Comparison of ENCODE assay signal across 21 cellular contexts in genomic region chr17:28528329-28529011, GRCh38. TPM values are rescaled to one million over a fixed set of nuclear protein-coding genes. Genes with fewer than 3 reads are reported as not detected.
DNase-seq lines count a peak whose midpoint lies in the region; ATAC-seq and TF ChIP-seq lines count a peak whose summit lies in the region.
"Had no signal": no experiment of that assay in that cellular context is flagged by ENCODE, and none has a peak within 500 bp of the region (broad histone marks: within the 10 kb centered on the region; RNA-seq: fewer than 3 reads in every experiment).

No MANE protein-coding gene starts in this region.

- no peaks in the 10 kb centered on the region for H3K36me3 Mint-ChIP-seq in stimulated activated effector memory CD8-positive, alpha-beta T cell treated with anti-CD3 and anti-CD28 coated beads, Interleukin-12 subunit alpha, Interleukin-12 subunit beta, amount 100 ng/mL, for 72 hours
- no peaks in the 10 kb centered on the region for H3K36me3 Mint-ChIP-seq in mesothelial cell of epicardium
- H3K36me3 Mint-ChIP-seq: CD4-positive, CD25-positive, alpha-beta regulatory T cell; natural killer cell treated with Interleukin-12 subunit alpha and Interleukin-12 subunit beta and Interleukin-15 and Interleukin-18, amount 100 ng/mL, for 72 hours had no signal

- DNase-seq in NCI-H524 (lab: John Stamatoyannopoulos, UW) (peak; percentile 39 to 46), NCI-H524 treated with DMSO at 0.1 percent for 48 hours (lab: John Stamatoyannopoulos, UW) (no peak), SK-N-DZ (ENCODE audit: low spot score) (peak; percentile 41), hepatic stellate cell (ENCODE audit: low spot score) (peak; percentile 45), NK-92 (lab: John Stamatoyannopoulos, UW; ENCODE audit: unreplicated experiment) (no peak), mesothelial cell of epicardium (ENCODE audit: low spot score in 2 of 2, unreplicated experiment in 2 of 2) (no peak), NCI-H1048 (lab: John Stamatoyannopoulos, UW) (no peak)
- no peak for DNase-seq in stimulated activated effector memory CD8-positive, alpha-beta T cell treated with anti-CD3 and anti-CD28 coated beads, Interleukin-12 subunit alpha, Interleukin-12 subunit beta, amount 100 ng/mL, for 72 hours (ENCODE audit: low spot score in 2 of 2)
- DNase-seq: activated CD4-positive, alpha-beta T cell treated with anti-CD3 and anti-CD28 coated beads, Interleukin-2, amount 10 ng/mL, durations not matched to agents 24 days and 14 days; activated naive CD4-positive, alpha-beta T cell treated with anti-CD3 and anti-CD28 coated beads for 36 hours; CD4-positive, CD25-positive, alpha-beta regulatory T cell; DMS53; Kasumi-1; NCI-H1694 treated with DMSO at 0.1 percent for 48 hours; stimulated activated CD4-positive, alpha-beta T cell treated with anti-CD3 and anti-CD28 coated beads, Interleukin-12 subunit alpha, Interleukin-12 subunit beta, amount 100 ng/mL, for 4 hours had no signal

- ATAC-seq in stimulated activated effector memory CD8-positive, alpha-beta T cell treated with anti-CD3 and anti-CD28 coated beads, Interleukin-12 subunit alpha, Interleukin-12 subunit beta, amount 100 ng/mL, for 72 hours: no peak

- H3K9me3 Mint-ChIP-seq in stimulated activated effector memory CD8-positive, alpha-beta T cell treated with anti-CD3 and anti-CD28 coated beads, Interleukin-12 subunit alpha, Interleukin-12 subunit beta, amount 100 ng/mL, for 72 hours: no peaks in the 10 kb centered on the region
- H3K9me3 Mint-ChIP-seq in mesothelial cell of epicardium: no peaks in the 10 kb centered on the region
- H3K9me3 Mint-ChIP-seq: activated CD4-positive, alpha-beta T cell treated with anti-CD3 and anti-CD28 coated beads, Interleukin-2, amount 10 ng/mL, durations not matched to agents 24 days and 14 days; activated naive CD4-positive, alpha-beta T cell treated with anti-CD3 and anti-CD28 coated beads for 36 hours; CD4-positive, CD25-positive, alpha-beta regulatory T cell; natural killer cell treated with Interleukin-12 subunit alpha and Interleukin-12 subunit beta and Interleukin-15 and Interleukin-18, amount 100 ng/mL, for 72 hours; stimulated activated naive CD8-positive, alpha-beta T cell treated with anti-CD3 and anti-CD28 coated beads, Interleukin-15, Interleukin-2, amounts not matched to agents 100 ng/mL and 50 ng/mL, for 24 hours had no signal

- peak overlapping the region; percentile 32 for H3K27ac Mint-ChIP-seq in stimulated activated effector memory CD8-positive, alpha-beta T cell treated with anti-CD3 and anti-CD28 coated beads, Interleukin-12 subunit alpha, Interleukin-12 subunit beta, amount 100 ng/mL, for 72 hours
- no peak overlapping the region for H3K27ac Mint-ChIP-seq in mesothelial cell of epicardium
- H3K27ac Mint-ChIP-seq: activated CD4-positive, alpha-beta T cell treated with anti-CD3 and anti-CD28 coated beads, Interleukin-2, amount 10 ng/mL, durations not matched to agents 24 days and 14 days; activated naive CD4-positive, alpha-beta T cell treated with anti-CD3 and anti-CD28 coated beads for 36 hours; natural killer cell treated with Interleukin-12 subunit alpha and Interleukin-12 subunit beta and Interleukin-15 and Interleukin-18, amount 100 ng/mL, for 72 hours; progenitor cell of endocrine pancreas; stimulated activated naive CD8-positive, alpha-beta T cell treated with anti-CD3 and anti-CD28 coated beads, Interleukin-15, Interleukin-2, amounts not matched to agents 100 ng/mL and 50 ng/mL, for 24 hours had no signal

- peaks cover 2% of the 10 kb centered on the region for H3K4me1 Mint-ChIP-seq in stimulated activated effector memory CD8-positive, alpha-beta T cell treated with anti-CD3 and anti-CD28 coated beads, Interleukin-12 subunit alpha, Interleukin-12 subunit beta, amount 100 ng/mL, for 72 hours
- H3K4me1 Mint-ChIP-seq in mesothelial cell of epicardium: peaks cover 20% of the 10 kb centered on the region
- H3K4me1 Mint-ChIP-seq: activated CD4-positive, alpha-beta T cell treated with anti-CD3 and anti-CD28 coated beads, Interleukin-2, amount 10 ng/mL, durations not matched to agents 24 days and 14 days had no signal

- TF ChIP-seq CTCF in mesothelial cell of epicardium (IDR thresholded peaks at IDR 0.05; ENCODE audit: unreplicated experiment): no peak

- H3K4me3 Mint-ChIP-seq in stimulated activated effector memory CD8-positive, alpha-beta T cell treated with anti-CD3 and anti-CD28 coated beads, Interleukin-12 subunit alpha, Interleukin-12 subunit beta, amount 100 ng/mL, for 72 hours: no peak overlapping the region
- H3K4me3 Mint-ChIP-seq in mesothelial cell of epicardium: no peak overlapping the region
- H3K4me3 Mint-ChIP-seq: activated CD4-positive, alpha-beta T cell treated with anti-CD3 and anti-CD28 coated beads, Interleukin-2, amount 10 ng/mL, durations not matched to agents 24 days and 14 days; activated naive CD4-positive, alpha-beta T cell treated with anti-CD3 and anti-CD28 coated beads for 36 hours; CD4-positive, CD25-positive, alpha-beta regulatory T cell; natural killer cell treated with Interleukin-12 subunit alpha and Interleukin-12 subunit beta and Interleukin-15 and Interleukin-18, amount 100 ng/mL, for 72 hours; stimulated activated naive CD8-positive, alpha-beta T cell treated with anti-CD3 and anti-CD28 coated beads, Interleukin-15, Interleukin-2, amounts not matched to agents 100 ng/mL and 50 ng/mL, for 24 hours had no signal

- no peaks in the 10 kb centered on the region for H3K27me3 Mint-ChIP-seq in mesothelial cell of epicardium (ENCODE audit: low read depth)
- H3K27me3 Mint-ChIP-seq: natural killer cell treated with Interleukin-12 subunit alpha and Interleukin-12 subunit beta and Interleukin-15 and Interleukin-18, amount 100 ng/mL, for 72 hours; stimulated activated naive CD8-positive, alpha-beta T cell treated with anti-CD3 and anti-CD28 coated beads, Interleukin-15, Interleukin-2, amounts not matched to agents 100 ng/mL and 50 ng/mL, for 24 hours had no signal

RNA-seq across cellular contexts. Expression of gene FOXN1, which starts 22.3 kb away (rescaled TPM):
- not detected in 2 replicates for polyA plus RNA-seq in SK-N-DZ (2014; cell fraction: cytosol; rRNA removed)
- polyA plus RNA-seq in SK-N-DZ (2014; cell fraction: nucleus; rRNA removed): not detected in 2 replicates
- 0.34 to 0.42 TPM (median 0.34 TPM) in 3 replicates for total RNA-seq in mesothelial cell of epicardium
- total RNA-seq: activated CD4-positive, alpha-beta T cell treated with anti-CD3 and anti-CD28 coated beads, Interleukin-2, amount 10 ng/mL, durations not matched to agents 24 days and 14 days; activated naive CD4-positive, alpha-beta T cell treated with anti-CD3 and anti-CD28 coated beads for 36 hours; CD4-positive, CD25-positive, alpha-beta regulatory T cell; HT-29; natural killer cell treated with Interleukin-12 subunit alpha and Interleukin-12 subunit beta and Interleukin-15 and Interleukin-18, amount 100 ng/mL, for 72 hours; NCI-H460 had no signal
- polyA plus RNA-seq: CD4-positive, CD25-positive, alpha-beta regulatory T cell had no signal

RNA-seq across cellular contexts. Expression of gene UNC119, which starts 24.0 kb away (rescaled TPM):
- 41.4 and 42.2 TPM in 2 replicates for polyA plus RNA-seq in SK-N-DZ (2014; cell fraction: cytosol; rRNA removed)
- 104 and 138 TPM in 2 replicates for polyA plus RNA-seq in SK-N-DZ (2014; cell fraction: nucleus; rRNA removed)
- total RNA-seq in mesothelial cell of epicardium: 61.0 to 66.2 TPM (median 61.2 TPM) in 3 replicates

RNA-seq across cellular contexts. Expression of gene PIGS, which starts 42.9 kb away (rescaled TPM):
- polyA plus RNA-seq in SK-N-DZ (2014; cell fraction: cytosol; rRNA removed): 97.7 and 106 TPM in 2 replicates
- 71.0 and 100 TPM in 2 replicates for polyA plus RNA-seq in SK-N-DZ (2014; cell fraction: nucleus; rRNA removed)
- 75.2 to 80.7 TPM (median 78.7 TPM) in 3 replicates for total RNA-seq in mesothelial cell of epicardium

RNA-seq across cellular contexts. Expression of gene ALDOC, which starts 48.2 kb away (rescaled TPM):
- 105 and 132 TPM in 2 replicates for polyA plus RNA-seq in SK-N-DZ (2014; cell fraction: cytosol; rRNA removed)
- 40.2 and 46.6 TPM in 2 replicates for polyA plus RNA-seq in SK-N-DZ (2014; cell fraction: nucleus; rRNA removed)
- total RNA-seq in mesothelial cell of epicardium: 22.6 to 24.6 TPM (median 22.6 TPM) in 3 replicates

RNA-seq across cellular contexts. Expression of gene SLC13A2, which starts 55.0 kb away (rescaled TPM):
- polyA plus RNA-seq in SK-N-DZ (2014; cell fraction: cytosol; rRNA removed): not detected in 2 replicates
- polyA plus RNA-seq in SK-N-DZ (2014; cell fraction: nucleus; rRNA removed): not detected in 2 replicates
- not detected in 3 replicates for total RNA-seq in mesothelial cell of epicardium
- total RNA-seq: activated CD4-positive, alpha-beta T cell treated with anti-CD3 and anti-CD28 coated beads, Interleukin-2, amount 10 ng/mL, durations not matched to agents 24 days and 14 days; activated naive CD4-positive, alpha-beta T cell treated with anti-CD3 and anti-CD28 coated beads for 36 hours; CD4-positive, CD25-positive, alpha-beta regulatory T cell; HT-29; natural killer cell treated with Interleukin-12 subunit alpha and Interleukin-12 subunit beta and Interleukin-15 and Interleukin-18, amount 100 ng/mL, for 72 hours; NCI-H460; urinary bladder had no signal
- polyA plus RNA-seq: CD4-positive, CD25-positive, alpha-beta regulatory T cell had no signal

Comparison
In these comparisons a context has a peak if more than half of its experiments do, and no peak if none do; other contexts are left out.
1. DNase-seq: peak in NCI-H524 (2 of 2), SK-N-DZ (single experiment) and hepatic stellate cell (single experiment); none in NCI-H524 treated with DMSO at 0.1 percent for 48 hours (single experiment), stimulated activated effector memory CD8-positive, alpha-beta T cell treated with anti-CD3 and anti-CD28 coated beads, Interleukin-12 subunit alpha, Interleukin-12 subunit beta, amount 100 ng/mL, for 72 hours (0 of 2), NK-92 (single experiment), mesothelial cell of epicardium (0 of 2) and NCI-H1048 (single experiment).